8 cellular contexts compared by ENCODE assay signal in the genomic region with DNA sequence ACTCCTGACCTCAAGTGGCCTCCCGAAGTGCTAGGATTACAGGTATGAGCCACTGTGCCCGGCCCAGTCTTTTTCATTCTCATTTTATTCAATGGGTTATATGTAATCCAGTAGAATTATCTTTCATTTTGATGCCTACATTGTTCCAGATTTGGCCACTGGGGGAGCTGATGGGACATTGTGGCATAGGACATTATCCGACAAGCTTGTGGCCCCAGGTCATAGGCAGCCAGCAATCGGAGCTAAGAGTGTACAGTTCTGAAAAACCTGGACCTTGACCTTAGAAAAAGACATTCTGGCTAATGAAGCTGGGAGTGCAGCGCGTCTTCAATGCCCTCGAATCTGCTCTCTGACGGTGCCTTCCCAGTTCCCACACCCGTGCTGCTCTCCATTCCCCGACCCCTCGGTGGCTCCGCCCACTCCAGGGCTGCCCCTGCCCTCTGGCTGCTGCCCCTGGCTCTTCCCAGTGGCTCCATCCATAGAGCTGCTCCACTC.
DNase-seq lines count a peak whose midpoint lies in the region; ATAC-seq, FAIRE-seq and TF ChIP-seq lines count a peak whose summit lies in the region.

No MANE protein-coding gene starts in this region.

- no peak overlapping the region for H4K5ac ChIP-seq in mesendoderm (ENCODE audit: low read length)

- H3K4ac ChIP-seq in mesendoderm (ENCODE audit: low read depth, low read length), result no peak overlapping the region

- peak; percentile 84 for ATAC-seq in HG03520 (IDR thresholded peaks at IDR 0.05; ENCODE audit: unreplicated experiment)

- H2BK5ac ChIP-seq in mesendoderm (ENCODE audit: low read length), result no peak overlapping the region

- peaks cover 76% of the 10 kb centered on the region for H3K27me3 ChIP-seq in SJSA1 (replicated peaks)
- no peaks in the 10 kb centered on the region for H3K27me3 ChIP-seq in mesendoderm (ENCODE audit: insufficient read depth, low read length, poor library complexity)

- no peak overlapping the region for H3K23ac ChIP-seq in mesendoderm (ENCODE audit: low read length)

- peak overlapping the region; percentile 75 for H3K56ac ChIP-seq in mesendoderm (ENCODE audit: low read length)

- TF ChIP-seq CTCF in GM10266 (IDR thresholded peaks at IDR 0.05; ENCODE audit: control insufficient read depth, insufficient read depth, low read depth, missing control alignments), result peak; percentile 41
- TF ChIP-seq CTCF in chondrocyte (IDR thresholded peaks at IDR 0.05), result peak; percentile 78

- H3K4me1 ChIP-seq in SJSA1 (replicated peaks) (no peaks in the 10 kb centered on the region), mesendoderm (ENCODE audit: control insufficient read depth, low read depth, low read length) (no peaks in the 10 kb centered on the region)

- no peaks in the 10 kb centered on the region for H3K4me1 Mint-ChIP-seq in chondrocyte (ENCODE audit: low read depth)

- no peaks in the 10 kb centered on the region for H3K79me2 ChIP-seq in mesendoderm (ENCODE audit: control insufficient read depth, insufficient read depth, low read length)

- no peaks in the 10 kb centered on the region for H3K36me3 Mint-ChIP-seq in chondrocyte (ENCODE audit: low read depth)

- peaks cover 33% of the 10 kb centered on the region for H3K27me3 Mint-ChIP-seq in chondrocyte (ENCODE audit: low read depth)

- no peaks in the 10 kb centered on the region for H3K9me3 Mint-ChIP-seq in chondrocyte (ENCODE audit: low read depth)

- peak overlapping the region; percentile 54 for H3K4me2 ChIP-seq in mesendoderm (ENCODE audit: low read length)

- H3K18ac ChIP-seq in mesendoderm (ENCODE audit: low read length), result no peak overlapping the region

- H3K36me3 ChIP-seq in SJSA1 (no peaks in the 10 kb centered on the region), mesendoderm (ENCODE audit: control insufficient read depth, insufficient read depth, low read length) (no peaks in the 10 kb centered on the region)

- no peak overlapping the region for H3K27ac ChIP-seq in SJSA1
- H3K27ac ChIP-seq in mesendoderm (ENCODE audit: low read depth, low read length), result no peak overlapping the region

- H3K79me1 ChIP-seq in mesendoderm (ENCODE audit: low read length), result no peaks in the 10 kb centered on the region

- WGBS in mesendoderm (ENCODE audit: extremely low coverage, insufficient coverage, low lambda C conversion rate), result no CpG with 5 or more reads among the region's 12 CpGs

- H3K4me3 ChIP-seq in SJSA1, result no peak overlapping the region
- H3K4me3 ChIP-seq in mesendoderm (ENCODE audit: low read length), result peak overlapping the region; percentile 24

- peaks cover 6% of the 10 kb centered on the region; the same call in 1 of the 2 replicates for H3K9me3 ChIP-seq in SJSA1 (replicated peaks)

- peak overlapping the region; percentile 44 for H3K9ac ChIP-seq in mesendoderm (ENCODE audit: low read length)

- H2AK5ac ChIP-seq in mesendoderm (ENCODE audit: low read length), result no peak overlapping the region

- no peak overlapping the region for H2BK15ac ChIP-seq in mesendoderm (replicated peaks; ENCODE audit: low read depth)

- no peak overlapping the region for H3K4me3 Mint-ChIP-seq in chondrocyte (ENCODE audit: unreplicated experiment)

- no peak overlapping the region for H4K8ac ChIP-seq in mesendoderm (ENCODE audit: low read depth, low read length)

- H3K27ac Mint-ChIP-seq in chondrocyte (ENCODE audit: unreplicated experiment), result no peak overlapping the region

- FAIRE-seq in urothelium cell line (lab: Jason Lieb, UNC), result no peak

- no peak overlapping the region for H2BK120ac ChIP-seq in mesendoderm (ENCODE audit: low read depth, low read length)

- peak; percentile 46 for DNase-seq in 8988T
- peak; percentile 53 for DNase-seq in GM10266 (ENCODE audit: extremely low spot score)
- DNase-seq in SJSA1 (ENCODE audit: low read depth in 1 of 2, low spot score in 2 of 2), result peak; percentile 48 to 76
- no peak for DNase-seq in chondrocyte (ENCODE audit: low spot score)
- peak; percentile 71 for DNase-seq in mesendoderm
- peak; percentile 50 for DNase-seq in urothelium cell line (ENCODE audit: low spot score)
- DNase-seq in UCSD-AML1 (lab: John Stamatoyannopoulos, UW; ENCODE audit: unreplicated experiment), result no peak

Comparison
In these comparisons a context has a peak if more than half of its experiments do, and no peak if none do; other contexts are left out.
1. DNase-seq: peak in 8988T (single experiment), GM10266 (single experiment), SJSA1 (2 of 2), mesendoderm (single experiment) and urothelium cell line (single experiment); none in chondrocyte (single experiment) and UCSD-AML1 (single experiment).